ENCODE assay signal across 10 cellular contexts in the genomic region with DNA sequence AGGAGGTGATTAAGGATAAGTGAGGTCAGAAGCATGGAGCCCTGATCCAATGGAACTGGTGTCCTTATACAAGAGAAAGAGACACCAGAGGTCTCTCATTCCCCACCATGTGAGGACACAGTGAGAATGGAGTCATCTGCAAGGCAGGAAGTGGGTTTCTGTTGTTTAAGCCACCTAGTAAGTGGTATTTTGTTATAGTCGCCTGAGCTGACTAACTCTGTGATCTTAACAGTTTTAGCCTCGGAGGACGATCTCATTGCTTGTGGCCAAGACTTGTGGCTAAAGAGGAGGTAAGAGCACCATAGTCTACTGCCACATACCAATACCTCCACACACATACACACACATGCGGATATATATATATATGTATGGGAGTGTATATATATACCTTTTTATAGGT.
DNase-seq lines count a peak whose midpoint lies in the region; ATAC-seq and TF ChIP-seq lines count a peak whose summit lies in the region.
"Had no signal": no experiment of that assay in that cellular context is flagged by ENCODE, and none has a peak within 500 bp of the region (broad histone marks: within the 10 kb centered on the region; RNA-seq: fewer than 3 reads in every experiment).

No MANE protein-coding gene starts in this region.

- H3K79me2 ChIP-seq in Karpas-422 (ENCODE audit: low read length): peaks cover 15% of the 10 kb centered on the region; the same call in 1 of the 2 replicates

- no peak overlapping the region for H2AFZ ChIP-seq in Karpas-422 (ENCODE audit: low read length)

- no peak overlapping the region for H3K4me2 ChIP-seq in Karpas-422 (ENCODE audit: low read depth, low read length, poor library complexity, severe bottlenecking)

- H3K9me3 ChIP-seq in CD4-positive, CD25-positive, alpha-beta regulatory T cell (ENCODE audit: control insufficient read depth in 2 of 2, low read length in 2 of 2): no peaks in the 10 kb centered on the region
- H3K9me3 ChIP-seq in Karpas-422 (ENCODE audit: low read length): no peaks in the 10 kb centered on the region

- CTCF ChIA-PET in activated B cell treated with CpG ODN at 0.5 μM for 24 hours (lab: Charles Lee): interaction anchor here (2.5 to 3.2 kb wide), 2 partner anchors 17 to 18 kb away, joined by 14 to 30 read pairs; no protein-coding TSS in a partner anchor
- CTCF ChIA-PET in WTC11 (lab: Charles Lee): no interaction called here

- intact Hi-C loops in activated B cell treated with CpG ODN at 0.5 μM for 24 hours (cut with micrococcal nuclease): no loop called here

- no peaks in the 10 kb centered on the region for H3K27me3 ChIP-seq in CD4-positive, CD25-positive, alpha-beta regulatory T cell (ENCODE audit: control insufficient read depth, insufficient read depth, low read length)
- no peaks in the 10 kb centered on the region for H3K27me3 ChIP-seq in Karpas-422 (ENCODE audit: low read length)

- no peaks in the 10 kb centered on the region for H3K4me1 ChIP-seq in CD4-positive, CD25-positive, alpha-beta regulatory T cell (ENCODE audit: control insufficient read depth, insufficient read depth, low read length, poor library complexity, severe bottlenecking)
- peaks cover 20% of the 10 kb centered on the region for H3K4me1 ChIP-seq in Karpas-422 (ENCODE audit: low read length)

- H3K27ac Mint-ChIP-seq in CD4-positive, CD25-positive, alpha-beta regulatory T cell: peak overlapping the region in 1 of 3 donors; percentile 38
- peak overlapping the region; percentile 93 for H3K27ac Mint-ChIP-seq in activated B cell treated with CpG ODN at 0.5 μM for 24 hours
- no peak overlapping the region for H3K27ac Mint-ChIP-seq in WTC11

- H4K20me1 ChIP-seq in Karpas-422 (ENCODE audit: insufficient read depth, low read depth, low read length): no peaks in the 10 kb centered on the region

- peaks cover 0 to 9% (median 1%) of the 10 kb centered on the region in 7 donors for H3K9me3 Mint-ChIP-seq in CD4-positive, CD25-positive, alpha-beta regulatory T cell
- H3K9me3 Mint-ChIP-seq in activated B cell treated with CpG ODN at 0.5 μM for 24 hours (peaks cover 3% of the 10 kb centered on the region), WTC11 (peaks cover 27% of the 10 kb centered on the region)

- H3K27me3 Mint-ChIP-seq in CD4-positive, CD25-positive, alpha-beta regulatory T cell: no peaks in the 10 kb centered on the region
- H3K27me3 Mint-ChIP-seq in activated B cell treated with CpG ODN at 0.5 μM for 24 hours (no peaks in the 10 kb centered on the region), WTC11 (ENCODE audit: low read depth) (no peaks in the 10 kb centered on the region)

- peaks cover 15% of the 10 kb centered on the region for H3K36me3 Mint-ChIP-seq in CD4-positive, CD25-positive, alpha-beta regulatory T cell
- H3K36me3 Mint-ChIP-seq in activated B cell treated with CpG ODN at 0.5 μM for 24 hours (ENCODE audit: low read depth) (peaks cover 45% of the 10 kb centered on the region), WTC11 (peaks cover 22% of the 10 kb centered on the region)

- H3K36me3 ChIP-seq in CD4-positive, CD25-positive, alpha-beta regulatory T cell (ENCODE audit: control insufficient read depth, insufficient read depth, low read length): peaks cover 4% of the 10 kb centered on the region
- H3K36me3 ChIP-seq in Karpas-422 (ENCODE audit: insufficient read depth, low read length): peaks cover 19% of the 10 kb centered on the region; the same call in 1 of the 2 replicates

- POLR2A ChIA-PET in activated B cell treated with CpG ODN at 0.5 μM for 24 hours (lab: Charles Lee): interaction anchor here (0.6 to 5.6 kb wide), 4 partner anchors 15 to 74 kb away, joined by 4 to 72 read pairs (median 32); partner anchors contain the start of gene MCTP2
- POLR2A ChIA-PET in WTC11 (lab: Charles Lee): no interaction called here

- no peaks in the 10 kb centered on the region for H3K9me2 ChIP-seq in Karpas-422 (replicated peaks; ENCODE audit: insufficient read depth, low read length)

- ATAC-seq in CD4-positive, CD25-positive, alpha-beta regulatory T cell (ENCODE audit: low read depth in 2 of 2): peak; percentile 50 to 70
- ATAC-seq in GM19025 (IDR thresholded peaks at IDR 0.05; ENCODE audit: low read depth, unreplicated experiment) (peak; percentile 32), HG03064 (IDR thresholded peaks at IDR 0.05; ENCODE audit: low read depth, unreplicated experiment) (peak; percentile 61), activated B cell treated with CpG ODN at 0.5 μM for 24 hours (ENCODE audit: low read depth) (no peak), WTC11 (no peak)
- ATAC-seq: K562 had no signal

- no peak overlapping the region for H3K27ac ChIP-seq in CD4-positive, CD25-positive, alpha-beta regulatory T cell (ENCODE audit: insufficient read depth, low read length, poor library complexity, severe bottlenecking)
- no peak overlapping the region for H3K27ac ChIP-seq in Karpas-422 (ENCODE audit: low read length)

- no peak overlapping the region for H3K4me3 ChIP-seq in CD4-positive, CD25-positive, alpha-beta regulatory T cell (ENCODE audit: low read depth, low read length)
- H3K4me3 ChIP-seq in Karpas-422 (ENCODE audit: low read length): no peak overlapping the region
- H3K4me3 ChIP-seq: K562 had no signal

- peaks cover 0 to 20% (median 4%) of the 10 kb centered on the region in 4 donors for H3K4me1 Mint-ChIP-seq in CD4-positive, CD25-positive, alpha-beta regulatory T cell
- H3K4me1 Mint-ChIP-seq in activated B cell treated with CpG ODN at 0.5 μM for 24 hours (peaks cover 58% of the 10 kb centered on the region), WTC11 (peaks cover 4% of the 10 kb centered on the region; the same call in 1 of the 2 replicates)

- DNase-seq in CD4-positive, CD25-positive, alpha-beta regulatory T cell: peak in 1 of 3 donors; percentile 64
- DNase-seq in activated B cell treated with CpG ODN at 0.5 μM for 24 hours: no peak
- no peak for DNase-seq in WTC11 (ENCODE audit: low spot score)
- DNase-seq in Karpas-422: no peak
- DNase-seq in middle frontal gyrus (ENCODE audit: extremely low spot score, low spot score): no peak
- no peak for DNase-seq in GM20000 (ENCODE audit: low spot score)
- DNase-seq: cortex of kidney had no signal

- TF ChIP-seq CTCF in activated B cell treated with CpG ODN at 0.5 μM for 24 hours (IDR thresholded peaks at IDR 0.05): no peak
- no peak for TF ChIP-seq CTCF in WTC11 (IDR thresholded peaks at IDR 0.05)
- TF ChIP-seq CTCF in GM20000 (IDR thresholded peaks at IDR 0.05; ENCODE audit: extremely low read depth, missing control alignments): no peak

- H3K9ac ChIP-seq in Karpas-422 (ENCODE audit: low read length): no peak overlapping the region

- H3K4me3 Mint-ChIP-seq in CD4-positive, CD25-positive, alpha-beta regulatory T cell: no peak overlapping the region
- no peak overlapping the region for H3K4me3 Mint-ChIP-seq in activated B cell treated with CpG ODN at 0.5 μM for 24 hours
- no peak overlapping the region for H3K4me3 Mint-ChIP-seq in WTC11

TF ChIP-seq in WTC11, 78 proteins besides CTCF, POLR2A, EP300 and RAD21:
- TF ChIP-seq ZNF121 (CRISPR knock-in tag; IDR thresholded peaks at IDR 0.05): no peak
- TF ChIP-seq ELF4 (CRISPR knock-in tag; IDR thresholded peaks at IDR 0.05; ENCODE audit: low read depth): no peak
TF ChIP-seq in WTC11: peak in this region for 0.

Comparison
In these comparisons a context has a peak if more than half of its experiments do, and no peak if none do; other contexts are left out.
1. ATAC-seq: peak in CD4-positive, CD25-positive, alpha-beta regulatory T cell (2 of 2), GM19025 (single experiment) and HG03064 (single experiment); none in activated B cell treated with CpG ODN at 0.5 μM for 24 hours (single experiment) and WTC11 (single experiment).